In genomic region chr10:43160919-43161251, GRCh38 we compare ENCODE assay signal across 9 cellular contexts. TPM values are rescaled to one million over a fixed set of nuclear protein-coding genes. Genes with fewer than 3 reads are reported as not detected.
A peak's percentile ranks its signal among the peaks of the same experiment; 100 is the strongest.
DNase-seq lines count a peak whose midpoint lies in the region; ATAC-seq and TF ChIP-seq lines count a peak whose summit lies in the region.
"Had no signal": no experiment of that assay in that cellular context is flagged by ENCODE, and none has a peak within 500 bp of the region (broad histone marks: within the 10 kb centered on the region; RNA-seq: fewer than 3 reads in every experiment).

No MANE protein-coding gene starts in this region.

- H3K4me2 ChIP-seq in mesendoderm (ENCODE audit: low read length) = no peak overlapping the region

- DNase-seq in epithelial cell of prostate (ENCODE audit: low read depth, low spot score) (no peak), middle frontal gyrus (ENCODE audit: extremely low spot score, low spot score) (no peak), ascending aorta (ENCODE audit: low spot score in 2 of 2) (no peak), NCI-H128 (lab: John Stamatoyannopoulos, UW; ENCODE audit: unreplicated experiment) (no peak), mesendoderm (no peak)
- DNase-seq: NCI-H510A treated with DMSO at 0.1 percent for 48 hours had no signal

- H3K4me1 ChIP-seq in ascending aorta (peaks cover 3 to 6% of the 10 kb centered on the region in 2 donors), mesendoderm (ENCODE audit: control insufficient read depth, low read depth, low read length) (no peaks in the 10 kb centered on the region)

- H3K79me1 ChIP-seq in mesendoderm (ENCODE audit: low read length) = peaks cover 1% of the 10 kb centered on the region

- no peak overlapping the region for H3K4ac ChIP-seq in mesendoderm (ENCODE audit: low read depth, low read length)

- ATAC-seq in GM18502 (IDR thresholded peaks at IDR 0.05; ENCODE audit: poor library complexity, unreplicated experiment) (peak; percentile 75), GM19468 (IDR thresholded peaks at IDR 0.05; ENCODE audit: extremely low read depth, unreplicated experiment) (peak; percentile 44), HG03139 (IDR thresholded peaks at IDR 0.05; ENCODE audit: unreplicated experiment) (peak; percentile 82)

- H4K5ac ChIP-seq in mesendoderm (ENCODE audit: low read length) = no peak overlapping the region

- no peak overlapping the region for H3K23ac ChIP-seq in mesendoderm (ENCODE audit: low read length)

- no peak overlapping the region for H2BK120ac ChIP-seq in mesendoderm (ENCODE audit: low read depth, low read length)

- H3K56ac ChIP-seq in mesendoderm (ENCODE audit: low read length) = no peak overlapping the region

- H4K8ac ChIP-seq in mesendoderm (ENCODE audit: low read depth, low read length) = no peak overlapping the region

- H2BK5ac ChIP-seq in mesendoderm (ENCODE audit: low read length) = no peak overlapping the region

- TF ChIP-seq CTCF in ascending aorta (IDR thresholded peaks at IDR 0.05) = no peak

- peaks cover 10 to 23% of the 10 kb centered on the region in 2 donors for H3K36me3 ChIP-seq in ascending aorta
- H3K36me3 ChIP-seq in mesendoderm (ENCODE audit: control insufficient read depth, insufficient read depth, low read length) = no peaks in the 10 kb centered on the region

- H2AK5ac ChIP-seq in mesendoderm (ENCODE audit: low read length) = no peak overlapping the region

- no peaks in the 10 kb centered on the region for H3K27me3 ChIP-seq in ascending aorta
- no peaks in the 10 kb centered on the region for H3K27me3 ChIP-seq in mesendoderm (ENCODE audit: insufficient read depth, low read length, poor library complexity)

- H3K27ac ChIP-seq in epithelial cell of prostate (peak overlapping the region; percentile 90), ascending aorta (no peak overlapping the region), mesendoderm (ENCODE audit: low read depth, low read length) (no peak overlapping the region)

- H3K18ac ChIP-seq in mesendoderm (ENCODE audit: low read length) = no peak overlapping the region

- no peak overlapping the region for H3K9ac ChIP-seq in mesendoderm (ENCODE audit: low read length)

- WGBS in mesendoderm (ENCODE audit: extremely low coverage, insufficient coverage, low lambda C conversion rate) = no CpG with 5 or more reads among the region's 2 CpGs

- no peaks in the 10 kb centered on the region for H3K79me2 ChIP-seq in mesendoderm (ENCODE audit: control insufficient read depth, insufficient read depth, low read length)

- intact Hi-C loops in ascending aorta (cut with DNase I) = no loop called here

- no peak overlapping the region for H2BK15ac ChIP-seq in mesendoderm (replicated peaks; ENCODE audit: low read depth)

- H3K4me3 ChIP-seq in ascending aorta = no peak overlapping the region
- no peak overlapping the region for H3K4me3 ChIP-seq in mesendoderm (ENCODE audit: low read length)

- H3K9me3 ChIP-seq in ascending aorta = no peaks in the 10 kb centered on the region

RNA-seq across cellular contexts. Expression of gene CSGALNACT2, which starts 22.6 kb away (rescaled TPM):
- 19.7 TPM for total RNA-seq in ascending aorta
- polyA plus RNA-seq in mesendoderm (2013, experiment 1 of 2) = 6.1 TPM
- 5.9 TPM for polyA plus RNA-seq in mesendoderm (2013, experiment 2 of 2)
